In genomic region chr12:87428701-87429277, GRCh38 we compare ENCODE assay signal across 17 cellular contexts.
DNase-seq lines count a peak whose midpoint lies in the region; ATAC-seq and TF ChIP-seq lines count a peak whose summit lies in the region.
"Had no signal": no experiment of that assay in that cellular context is flagged by ENCODE, and none has a peak within 500 bp of the region (broad histone marks: within the 10 kb centered on the region; RNA-seq: fewer than 3 reads in every experiment).

No MANE protein-coding gene starts in this region.

- peaks cover 14% of the 10 kb centered on the region for H3F3A ChIP-seq in SK-N-SH (replicated peaks; ENCODE audit: insufficient read depth)

- no peaks in the 10 kb centered on the region for H3K79me2 ChIP-seq in SK-N-SH (ENCODE audit: insufficient read depth)
- H3K79me2 ChIP-seq: parathyroid adenoma had no signal

- TF ChIP-seq CTCF in SK-N-SH (IDR thresholded peaks at IDR 0.05) (no peak), thyroid gland (IDR thresholded peaks at IDR 0.05) (no peak), gastroesophageal sphincter (IDR thresholded peaks at IDR 0.05) (no peak)

- DNase-seq in Caki2 (ENCODE audit: low read depth) (peak; percentile 35), SK-N-SH (no peak), myocyte (ENCODE audit: low read depth) (peak; percentile 69), thyroid gland (no peak)
- no peak for DNase-seq in activated CD8-positive, alpha-beta memory T cell treated with anti-CD3 and anti-CD28 coated beads, Interleukin-2, amount 10 ng/mL, durations not matched to agents 7 days and 5 days
- no peak for DNase-seq in activated CD4-positive, alpha-beta T cell treated with anti-CD3 and anti-CD28 coated beads, Interleukin-2, amount 50 U/mL, for 48 hours
- DNase-seq: activated CD8-positive, alpha-beta memory T cell treated with anti-CD3 and anti-CD28 coated beads, Interleukin-2, amount 50 U/mL, for 4 hours; activated naive CD4-positive, alpha-beta T cell treated with anti-CD3 and anti-CD28 coated beads, Interleukin-2, amount 10 ng/mL, durations not matched to agents 7 days and 5 days; cerebellar nuclear complex; erythroblast; MM.1S; NCI-H2029; NK-92 treated with Interleukin-12 subunit alpha and Interleukin-12 subunit beta, amount 100 ng/mL, for 24 hours had no signal

- peak overlapping the region; percentile 39; the same call in 1 of the 2 replicates for H2AFZ ChIP-seq in SK-N-SH (ENCODE audit: low read depth)
- H2AFZ ChIP-seq: parathyroid adenoma had no signal

- H3K4me3 Mint-ChIP-seq in activated CD8-positive, alpha-beta memory T cell treated with anti-CD3 and anti-CD28 coated beads, Interleukin-2, amount 10 ng/mL, durations not matched to agents 7 days and 5 days = no peak overlapping the region
- H3K4me3 Mint-ChIP-seq: activated naive CD4-positive, alpha-beta T cell treated with anti-CD3 and anti-CD28 coated beads, Interleukin-2, amount 10 ng/mL, durations not matched to agents 7 days and 5 days had no signal

- peaks cover 9% of the 10 kb centered on the region for H3K9me3 Mint-ChIP-seq in activated CD8-positive, alpha-beta memory T cell treated with anti-CD3 and anti-CD28 coated beads, Interleukin-2, amount 10 ng/mL, durations not matched to agents 7 days and 5 days (ENCODE audit: low read depth)

- no peak overlapping the region for H3K9ac ChIP-seq in SK-N-SH
- H3K9ac ChIP-seq: parathyroid adenoma had no signal

- H3K27me3 Mint-ChIP-seq in activated CD8-positive, alpha-beta memory T cell treated with anti-CD3 and anti-CD28 coated beads, Interleukin-2, amount 10 ng/mL, durations not matched to agents 7 days and 5 days = no peaks in the 10 kb centered on the region
- H3K27me3 Mint-ChIP-seq: activated naive CD4-positive, alpha-beta T cell treated with anti-CD3 and anti-CD28 coated beads, Interleukin-2, amount 10 ng/mL, durations not matched to agents 7 days and 5 days had no signal

- no peak overlapping the region; the same call in 1 of the 2 replicates for H3K4me2 ChIP-seq in SK-N-SH

- H3K36me3 Mint-ChIP-seq in activated CD8-positive, alpha-beta memory T cell treated with anti-CD3 and anti-CD28 coated beads, Interleukin-2, amount 10 ng/mL, durations not matched to agents 7 days and 5 days = no peaks in the 10 kb centered on the region
- H3K36me3 Mint-ChIP-seq: activated naive CD4-positive, alpha-beta T cell treated with anti-CD3 and anti-CD28 coated beads, Interleukin-2, amount 10 ng/mL, durations not matched to agents 7 days and 5 days had no signal

- CTCF ChIA-PET in SK-N-SH (lab: Yijun Ruan, JAX) = no interaction called here
- CTCF ChIA-PET in activated CD8-positive, alpha-beta memory T cell treated with anti-CD3 and anti-CD28 coated beads, Interleukin-2, amount 10 ng/mL, durations not matched to agents 7 days and 5 days (lab: Charles Lee) = no interaction called here

- TF ChIP-seq EP300 in SK-N-SH (IDR thresholded peaks at IDR 0.05; ENCODE audit: borderline replicate concordance in 1 of 2, low read depth in 1 of 2, low read length in 1 of 2) (peak in 1 of 2 experiments; percentile 94; a peak in 3 of 4 replicates), gastroesophageal sphincter (IDR thresholded peaks at IDR 0.05) (no peak)

- 22% methylated on average over 1 of the region's 1 CpG for WGBS in SK-N-SH (ENCODE audit: low lambda C conversion rate)
- 35 to 59% methylated on average over 1 of the region's 1 CpG for WGBS in esophagus, 2 donors
- WGBS in thyroid gland, 2 donors = 81 to 100% methylated on average over 1 of the region's 1 CpG
- WGBS in gastroesophageal sphincter (ENCODE audit: low coverage in 1 of 2), 2 donors = 75 to 88% methylated on average over 1 of the region's 1 CpG

- H3K36me3 ChIP-seq in SK-N-SH (replicated peaks in 1 of 2; ENCODE audit: control insufficient read depth in 1 of 2, insufficient read depth in 2 of 2, low read length in 1 of 2) (peaks cover 0 to 7% of the 10 kb centered on the region in 2 experiments), esophagus (ENCODE audit: control insufficient read depth in 2 of 2, insufficient read depth in 2 of 2, low read length in 1 of 2) (no peaks in the 10 kb centered on the region), thyroid gland (no peaks in the 10 kb centered on the region), gastroesophageal sphincter (no peaks in the 10 kb centered on the region)
- H3K36me3 ChIP-seq: SJSA1 had no signal

- H3K27ac ChIP-seq in SK-N-SH (ENCODE audit: low read depth in 2 of 2, low read length in 1 of 2) (peak overlapping the region; percentile 92 to 93), esophagus (ENCODE audit: low read depth in 2 of 2, low read length in 1 of 2) (peak overlapping the region; percentile 55 to 78), thyroid gland (no peak overlapping the region), gastroesophageal sphincter (no peak overlapping the region)
- H3K27ac ChIP-seq: parathyroid adenoma, SJSA1 had no signal

- ATAC-seq in gastroesophageal sphincter = no peak
- no peak for ATAC-seq in activated CD8-positive, alpha-beta memory T cell treated with anti-CD3 and anti-CD28 coated beads, Interleukin-2, amount 10 ng/mL, durations not matched to agents 7 days and 5 days

- no peaks in the 10 kb centered on the region for H3K4me1 Mint-ChIP-seq in activated CD8-positive, alpha-beta memory T cell treated with anti-CD3 and anti-CD28 coated beads, Interleukin-2, amount 10 ng/mL, durations not matched to agents 7 days and 5 days
- H3K4me1 Mint-ChIP-seq: activated naive CD4-positive, alpha-beta T cell treated with anti-CD3 and anti-CD28 coated beads, Interleukin-2, amount 10 ng/mL, durations not matched to agents 7 days and 5 days had no signal

- TF ChIP-seq POLR2A in thyroid gland (IDR thresholded peaks at IDR 0.05) (no peak), gastroesophageal sphincter (IDR thresholded peaks at IDR 0.05) (no peak)

- no peak for TF ChIP-seq RAD21 in SK-N-SH (IDR thresholded peaks at IDR 0.05; ENCODE audit: low read length)

- POLR2A ChIA-PET in SK-N-SH (lab: Yijun Ruan, JAX) = no interaction called here

- H3K9me2 ChIP-seq in SK-N-SH = no peaks in the 10 kb centered on the region

- no peaks in the 10 kb centered on the region for H4K20me1 ChIP-seq in SK-N-SH (ENCODE audit: insufficient read depth)

- intact Hi-C loops in thyroid gland (cut with DNase I) = no loop called here

- peaks cover 14% of the 10 kb centered on the region for H3K9me3 ChIP-seq in SK-N-SH
- no peaks in the 10 kb centered on the region for H3K9me3 ChIP-seq in esophagus (ENCODE audit: control insufficient read depth in 2 of 2, insufficient read depth in 1 of 2, low read depth in 1 of 2, low read length in 1 of 2)
- H3K9me3 ChIP-seq in thyroid gland = no peaks in the 10 kb centered on the region
- peaks cover 0 to 8% (median 0%) of the 10 kb centered on the region in 3 donors for H3K9me3 ChIP-seq in gastroesophageal sphincter
- H3K9me3 ChIP-seq: SJSA1 had no signal

- no peak overlapping the region for H3K4me3 ChIP-seq in SK-N-SH (ENCODE audit: low read depth in 2 of 2, low read length in 1 of 2)
- no peak overlapping the region for H3K4me3 ChIP-seq in esophagus (ENCODE audit: low read depth in 1 of 2, low read length in 2 of 2)
- H3K4me3 ChIP-seq in thyroid gland (replicated peaks in 1 of 3) = no peak overlapping the region
- no peak overlapping the region for H3K4me3 ChIP-seq in gastroesophageal sphincter
- H3K4me3 ChIP-seq: SJSA1 had no signal

- in situ Hi-C loops in Caki2 (cut with HindIII; ENCODE audit: low pct_unique_long_range_greater_than_20kb, low sequenced_read_pairs) = no loop called here

- H3K4me1 ChIP-seq in SK-N-SH (ENCODE audit: control insufficient read depth in 1 of 2, insufficient read depth in 2 of 2, low read depth in 1 of 2, low read length in 1 of 2) = peaks cover 0 to 6% of the 10 kb centered on the region in 2 experiments; a peak in 2 of 4 replicates
- H3K4me1 ChIP-seq in esophagus (ENCODE audit: control insufficient read depth in 2 of 2, insufficient read depth in 2 of 2, low read length in 1 of 2) = no peaks in the 10 kb centered on the region
- no peaks in the 10 kb centered on the region for H3K4me1 ChIP-seq in thyroid gland
- H3K4me1 ChIP-seq in gastroesophageal sphincter = no peaks in the 10 kb centered on the region
- H3K4me1 ChIP-seq: parathyroid adenoma, SJSA1 had no signal

- H3K27ac Mint-ChIP-seq in activated CD8-positive, alpha-beta memory T cell treated with anti-CD3 and anti-CD28 coated beads, Interleukin-2, amount 10 ng/mL, durations not matched to agents 7 days and 5 days = no peak overlapping the region
- H3K27ac Mint-ChIP-seq: activated naive CD4-positive, alpha-beta T cell treated with anti-CD3 and anti-CD28 coated beads, Interleukin-2, amount 10 ng/mL, durations not matched to agents 7 days and 5 days had no signal

- H3K27me3 ChIP-seq in SK-N-SH (ENCODE audit: insufficient read depth) (no peaks in the 10 kb centered on the region), esophagus (ENCODE audit: control insufficient read depth in 1 of 2, insufficient read depth in 2 of 2, low read length in 2 of 2) (no peaks in the 10 kb centered on the region), thyroid gland (no peaks in the 10 kb centered on the region), gastroesophageal sphincter (no peaks in the 10 kb centered on the region)
- H3K27me3 ChIP-seq: SJSA1 had no signal

TF ChIP-seq in SK-N-SH, 30 proteins besides CTCF, POLR2A, EP300 and RAD21 (continues in another document):
- TF ChIP-seq POLR2AphosphoS5 (IDR thresholded peaks at IDR 0.05; ENCODE audit: low read depth, low read length) (peak; percentile 75), FOXM1 (IDR thresholded peaks at IDR 0.05; ENCODE audit: low read depth) (peak; percentile 65), FOSL2 (IDR thresholded peaks at IDR 0.05; ENCODE audit: borderline replicate concordance, low read depth) (peak; percentile 85), GATA2 (CRISPR knock-in tag; IDR thresholded peaks at IDR 0.05) (no peak)

Comparison
In these comparisons a context has a peak if more than half of its experiments do, and no peak if none do; other contexts are left out.
1. DNase-seq: peak in Caki2 (single experiment) and myocyte (single experiment); none in SK-N-SH (single experiment), thyroid gland (0 of 2), activated CD8-positive, alpha-beta memory T cell treated with anti-CD3 and anti-CD28 coated beads, Interleukin-2, amount 10 ng/mL, durations not matched to agents 7 days and 5 days (single experiment) and activated CD4-positive, alpha-beta T cell treated with anti-CD3 and anti-CD28 coated beads, Interleukin-2, amount 50 U/mL, for 48 hours (0 of 2).
2. H3K27ac ChIP-seq: peak in SK-N-SH (2 of 2) and esophagus (2 of 2); none in thyroid gland (0 of 3) and gastroesophageal sphincter (0 of 4).